Comparison of ENCODE assay signal across 11 cellular contexts in genomic region chr1:167491586-167492408, GRCh38. TPM values are rescaled to one million over a fixed set of nuclear protein-coding genes. Genes with fewer than 3 reads are reported as not detected.
A peak's percentile ranks its signal among the peaks of the same experiment; 100 is the strongest.
DNase-seq lines count a peak whose midpoint lies in the region; ATAC-seq and TF ChIP-seq lines count a peak whose summit lies in the region.
"Had no signal": no experiment of that assay in that cellular context is flagged by ENCODE, and none has a peak within 500 bp of the region (broad histone marks: within the 10 kb centered on the region; RNA-seq: fewer than 3 reads in every experiment).

No MANE protein-coding gene starts in this region.

- H3K27ac ChIP-seq in GM23338 (ENCODE audit: low read depth) (no peak overlapping the region), body of pancreas (no peak overlapping the region)

- H3K4me3 Mint-ChIP-seq in GM23338 = no peak overlapping the region; the same call in 2 of the 3 replicates
- H3K4me3 Mint-ChIP-seq in activated naive CD4-positive, alpha-beta T cell treated with anti-CD3 and anti-CD28 coated beads for 36 hours = peak overlapping the region; percentile 69
- H3K4me3 Mint-ChIP-seq in natural killer cell treated with Interleukin-12 subunit alpha and Interleukin-12 subunit beta and Interleukin-15 and Interleukin-18, amount 100 ng/mL, for 72 hours = peak overlapping the region; percentile 93
- no peak overlapping the region for H3K4me3 Mint-ChIP-seq in endothelial cell (ENCODE audit: unreplicated experiment)

- H3K36me3 ChIP-seq in GM23338 (ENCODE audit: insufficient read depth) (no peaks in the 10 kb centered on the region), body of pancreas (replicated peaks in 1 of 2; ENCODE audit: insufficient read depth in 1 of 2, low read depth in 2 of 2) (no peaks in the 10 kb centered on the region)

- H3K4me1 ChIP-seq in GM23338 (ENCODE audit: insufficient read depth) (peaks cover 32% of the 10 kb centered on the region), body of pancreas (no peaks in the 10 kb centered on the region)

- intact Hi-C loops in activated naive CD4-positive, alpha-beta T cell treated with anti-CD3 and anti-CD28 coated beads for 36 hours (cut with micrococcal nuclease) = loop anchor here (1.0 kb wide), 4 partner anchors 9 to 44 kb away; no protein-coding TSS in a partner anchor
- intact Hi-C loops in body of pancreas (cut with DNase I) = no loop called here

- peak; percentile 52 for DNase-seq in GM23338 (ENCODE audit: low spot score)
- peak; percentile 69 for DNase-seq in NCI-H2107 treated with DMSO at 0.1 percent for 48 hours (lab: John Stamatoyannopoulos, UW; ENCODE audit: unreplicated experiment)
- DNase-seq in activated naive CD4-positive, alpha-beta T cell treated with anti-CD3 and anti-CD28 coated beads for 36 hours = peak; percentile 60
- DNase-seq in natural killer cell treated with Interleukin-12 subunit alpha and Interleukin-12 subunit beta and Interleukin-15 and Interleukin-18, amount 100 ng/mL, for 72 hours (ENCODE audit: low spot score) = peak; percentile 79
- no peak for DNase-seq in Ammon's horn (ENCODE audit: low spot score)
- no peak for DNase-seq in NAMALWA (ENCODE audit: low spot score)
- DNase-seq in endothelial cell (ENCODE audit: low spot score) = no peak
- no peak for DNase-seq in body of pancreas
- DNase-seq: Kasumi-1, left cardiac atrium had no signal

- H3K27me3 Mint-ChIP-seq in GM23338 (ENCODE audit: insufficient read depth, low read depth, poor library complexity) = peaks cover 22% of the 10 kb centered on the region
- no peaks in the 10 kb centered on the region for H3K27me3 Mint-ChIP-seq in activated naive CD4-positive, alpha-beta T cell treated with anti-CD3 and anti-CD28 coated beads for 36 hours (ENCODE audit: low read depth)
- H3K27me3 Mint-ChIP-seq in natural killer cell treated with Interleukin-12 subunit alpha and Interleukin-12 subunit beta and Interleukin-15 and Interleukin-18, amount 100 ng/mL, for 72 hours = no peaks in the 10 kb centered on the region
- peaks cover 9% of the 10 kb centered on the region for H3K27me3 Mint-ChIP-seq in endothelial cell (ENCODE audit: unreplicated experiment)

- H2AFZ ChIP-seq in GM23338 = peak overlapping the region; percentile 96

- ATAC-seq in GM23338 = peak; percentile 43
- peak; percentile 74 to 78 for ATAC-seq in natural killer cell treated with Interleukin-12 subunit alpha and Interleukin-12 subunit beta and Interleukin-15 and Interleukin-18, amount 100 ng/mL, for 72 hours
- no peak for ATAC-seq in body of pancreas
- ATAC-seq: left cardiac atrium had no signal

- 0 out of 2 replicates have a peak, but pooled peaks cover 4% of the 10 kb centered on the region for H3K9me2 ChIP-seq in GM23338 (ENCODE audit: insufficient read depth)

- no peak overlapping the region for H3K27ac Mint-ChIP-seq in GM23338
- H3K27ac Mint-ChIP-seq in activated naive CD4-positive, alpha-beta T cell treated with anti-CD3 and anti-CD28 coated beads for 36 hours = peak overlapping the region; percentile 92
- peak overlapping the region; percentile 96 to 98 for H3K27ac Mint-ChIP-seq in natural killer cell treated with Interleukin-12 subunit alpha and Interleukin-12 subunit beta and Interleukin-15 and Interleukin-18, amount 100 ng/mL, for 72 hours
- H3K27ac Mint-ChIP-seq in endothelial cell (ENCODE audit: unreplicated experiment) = no peak overlapping the region

- H3K36me3 Mint-ChIP-seq in GM23338 (ENCODE audit: low read depth) (no peaks in the 10 kb centered on the region), endothelial cell (ENCODE audit: low read depth, unreplicated experiment) (no peaks in the 10 kb centered on the region)
- H3K36me3 Mint-ChIP-seq in activated naive CD4-positive, alpha-beta T cell treated with anti-CD3 and anti-CD28 coated beads for 36 hours (ENCODE audit: low read depth) = peaks cover 14% of the 10 kb centered on the region
- peaks cover 4% of the 10 kb centered on the region for H3K36me3 Mint-ChIP-seq in natural killer cell treated with Interleukin-12 subunit alpha and Interleukin-12 subunit beta and Interleukin-15 and Interleukin-18, amount 100 ng/mL, for 72 hours

- WGBS in body of pancreas, 2 donors = 56 to 61% methylated on average over 12 of the region's 12 CpGs

- H3K9me3 ChIP-seq in body of pancreas = no peaks in the 10 kb centered on the region

- H3K4me3 ChIP-seq in GM23338 (no peak overlapping the region), body of pancreas (no peak overlapping the region)

- H3K79me2 ChIP-seq in GM23338 (replicated peaks; ENCODE audit: insufficient read depth) = no peaks in the 10 kb centered on the region

- CTCF ChIA-PET in activated naive CD4-positive, alpha-beta T cell treated with anti-CD3 and anti-CD28 coated beads for 36 hours (lab: Charles Lee) = interaction anchor here (0.6 to 2.1 kb wide), 10 partner anchors 8 to 53 kb away, joined by 3 to 8 read pairs (median 4); partner anchors contain the start of gene CD247

- H3K27me3 ChIP-seq in GM23338 (ENCODE audit: insufficient read depth) = no peaks in the 10 kb centered on the region
- no peaks in the 10 kb centered on the region for H3K27me3 ChIP-seq in body of pancreas

- H3F3A ChIP-seq in GM23338 (replicated peaks; ENCODE audit: low read depth) = peaks cover 4% of the 10 kb centered on the region; the same call in 1 of the 2 replicates

- no peaks in the 10 kb centered on the region for H4K20me1 ChIP-seq in GM23338 (replicated peaks; ENCODE audit: insufficient read depth)

- no peaks in the 10 kb centered on the region for H3K9me3 Mint-ChIP-seq in GM23338
- no peaks in the 10 kb centered on the region for H3K9me3 Mint-ChIP-seq in activated naive CD4-positive, alpha-beta T cell treated with anti-CD3 and anti-CD28 coated beads for 36 hours
- no peaks in the 10 kb centered on the region for H3K9me3 Mint-ChIP-seq in natural killer cell treated with Interleukin-12 subunit alpha and Interleukin-12 subunit beta and Interleukin-15 and Interleukin-18, amount 100 ng/mL, for 72 hours
- H3K9me3 Mint-ChIP-seq in endothelial cell (ENCODE audit: unreplicated experiment) = no peaks in the 10 kb centered on the region

- TF ChIP-seq POLR2A in body of pancreas (IDR thresholded peaks at IDR 0.05) = no peak

- H3K4me1 Mint-ChIP-seq in GM23338 (peaks cover 38% of the 10 kb centered on the region), endothelial cell (ENCODE audit: unreplicated experiment) (peaks cover 9% of the 10 kb centered on the region)
- peaks cover 94% of the 10 kb centered on the region for H3K4me1 Mint-ChIP-seq in activated naive CD4-positive, alpha-beta T cell treated with anti-CD3 and anti-CD28 coated beads for 36 hours (ENCODE audit: low read depth)
- H3K4me1 Mint-ChIP-seq in natural killer cell treated with Interleukin-12 subunit alpha and Interleukin-12 subunit beta and Interleukin-15 and Interleukin-18, amount 100 ng/mL, for 72 hours (ENCODE audit: low read depth in 2 of 2) = peaks cover 88 to 94% of the 10 kb centered on the region in 2 donors

- peak overlapping the region; percentile 43; the same call in 1 of the 2 replicates for H3K4me2 ChIP-seq in GM23338

- 0 out of 4 replicates have a peak, but pooled peaks of 1 of the 2 experiments have one; percentile 7 for TF ChIP-seq CTCF in GM23338 (conservative IDR thresholded peaks at IDR 0.05; ENCODE audit: low read depth in 2 of 2)
- TF ChIP-seq CTCF in endothelial cell (IDR thresholded peaks at IDR 0.05; ENCODE audit: unreplicated experiment) = no peak
- no peak for TF ChIP-seq CTCF in body of pancreas (IDR thresholded peaks at IDR 0.05)

TF ChIP-seq in GM23338, 12 proteins besides CTCF, POLR2A, EP300 and RAD21:
- no peak for TF ChIP-seq NANOG (IDR thresholded peaks at IDR 0.05; ENCODE audit: borderline replicate concordance)
- TF ChIP-seq EZH2 (IDR thresholded peaks at IDR 0.05; ENCODE audit: low read depth, unreplicated experiment) = no peak
- no peak for TF ChIP-seq JUNB (IDR thresholded peaks at IDR 0.05; ENCODE audit: unreplicated experiment)
- TF ChIP-seq ZNF114 (CRISPR knock-in tag; IDR thresholded peaks at IDR 0.05) = no peak

RNA-seq across cellular contexts. Expression of gene CD247, which starts 26.5 kb away (rescaled TPM):
- 1.4 TPM in 1 of 2 replicates, not detected in the other for total RNA-seq in GM23338 (2014; rRNA removed; shearing (Covaris generic))
- 1.2 and 1.6 TPM in 2 replicates for polyA plus RNA-seq in GM23338 (2016; fragmentation: Nextera tagmentation; extraction: Ambion mirVana)
- 10 to 100 TPM; 73.5 to 78.3 TPM for total RNA-seq in activated naive CD4-positive, alpha-beta T cell treated with anti-CD3 and anti-CD28 coated beads for 36 hours
- total RNA-seq in natural killer cell treated with Interleukin-12 subunit alpha and Interleukin-12 subunit beta and Interleukin-15 and Interleukin-18, amount 100 ng/mL, for 72 hours = 100 to 1,000 TPM; 169 to 384 TPM
- total RNA-seq in endothelial cell (ENCODE audit: unreplicated experiment) (not detected), body of pancreas (1 to 10 TPM; 2.3 to 3.3 TPM)
- total RNA-seq: fibroblast of lung had no signal
- polyA plus RNA-seq: fibroblast of lung had no signal

Comparison
In these comparisons a context has a peak if more than half of its experiments do, and no peak if none do; other contexts are left out.
1. DNase-seq: peak in GM23338 (single experiment), NCI-H2107 treated with DMSO at 0.1 percent for 48 hours (single experiment), activated naive CD4-positive, alpha-beta T cell treated with anti-CD3 and anti-CD28 coated beads for 36 hours (single experiment) and natural killer cell treated with Interleukin-12 subunit alpha and Interleukin-12 subunit beta and Interleukin-15 and Interleukin-18, amount 100 ng/mL, for 72 hours (single experiment); none in Ammon's horn (single experiment), NAMALWA (single experiment), endothelial cell (single experiment) and body of pancreas (0 of 4).
2. H3K27ac Mint-ChIP-seq: peak in activated naive CD4-positive, alpha-beta T cell treated with anti-CD3 and anti-CD28 coated beads for 36 hours (single experiment) and natural killer cell treated with Interleukin-12 subunit alpha and Interleukin-12 subunit beta and Interleukin-15 and Interleukin-18, amount 100 ng/mL, for 72 hours (2 of 2); none in GM23338 (single experiment) and endothelial cell (single experiment).
3. H3K4me3 Mint-ChIP-seq: peak in activated naive CD4-positive, alpha-beta T cell treated with anti-CD3 and anti-CD28 coated beads for 36 hours (single experiment) and natural killer cell treated with Interleukin-12 subunit alpha and Interleukin-12 subunit beta and Interleukin-15 and Interleukin-18, amount 100 ng/mL, for 72 hours (single experiment); none in GM23338 (single experiment) and endothelial cell (single experiment).
4. RNA of gene CD247, which starts 26.5 kb away (total RNA-seq): 169 to 384 TPM in natural killer cell treated with Interleukin-12 subunit alpha and Interleukin-12 subunit beta and Interleukin-15 and Interleukin-18, amount 100 ng/mL, for 72 hours and 73.5 to 78.3 TPM in activated naive CD4-positive, alpha-beta T cell treated with anti-CD3 and anti-CD28 coated beads for 36 hours; 2.3 to 3.3 TPM in body of pancreas, 1.4 TPM in GM23338 and not detected in endothelial cell (single experiment); every median in the first group is over 10 times any median in the second.